In genomic region chr20:37347891-37348642, GRCh38 we compare ENCODE assay signal across 7 cellular contexts. TPM values are rescaled to one million over a fixed set of nuclear protein-coding genes. Genes with fewer than 3 reads are reported as not detected.
A peak's percentile ranks its signal among the peaks of the same experiment; 100 is the strongest.
DNase-seq lines count a peak whose midpoint lies in the region; ATAC-seq and TF ChIP-seq lines count a peak whose summit lies in the region.

No MANE protein-coding gene starts in this region.

- POLR2A ChIA-PET in A673 (lab: Charles Lee; ENCODE audit: low non-redundant PET): no interaction called here

- peaks cover 14% of the 10 kb centered on the region for H3K4me1 ChIP-seq in endodermal cell (ENCODE audit: control insufficient read depth, insufficient read depth, low read length)
- no peaks in the 10 kb centered on the region for H3K4me1 ChIP-seq in A673 (ENCODE audit: insufficient read depth, low read length, poor library complexity, severe bottlenecking)

- peaks cover 11 to 17% (median 14%) of the 10 kb centered on the region in 3 donors for H3K4me1 Mint-ChIP-seq in IgD-negative memory B cell
- peaks cover 46% of the 10 kb centered on the region for H3K4me1 Mint-ChIP-seq in endodermal cell

- no peaks in the 10 kb centered on the region for H3K9me3 ChIP-seq in endodermal cell (ENCODE audit: control insufficient read depth, low read length)
- no peaks in the 10 kb centered on the region for H3K9me3 ChIP-seq in A673 (ENCODE audit: low read depth, low read length, poor library complexity, severe bottlenecking)

- TF ChIP-seq CTCF in GM06990 (IDR thresholded peaks at IDR 0.05; ENCODE audit: insufficient read depth, low read length, poor library complexity, severe bottlenecking) (no peak), endodermal cell (conservative IDR thresholded peaks at IDR 0.05) (no peak), A673 (conservative IDR thresholded peaks at IDR 0.05; ENCODE audit: low read depth, low read length) (no peak)

- H3K4me3 Mint-ChIP-seq in IgD-negative memory B cell (peak overlapping the region; percentile 27 to 64 (median 40)), endodermal cell (peak overlapping the region; percentile 64)

- H3K36me3 Mint-ChIP-seq in IgD-negative memory B cell: no peaks in the 10 kb centered on the region
- peaks cover 50% of the 10 kb centered on the region for H3K36me3 Mint-ChIP-seq in endodermal cell (ENCODE audit: low read depth)

- intact Hi-C loops in A673 (cut with micrococcal nuclease; ENCODE audit: unreplicated experiment): no loop called here

- no peaks in the 10 kb centered on the region for H3K9me3 Mint-ChIP-seq in IgD-negative memory B cell
- H3K9me3 Mint-ChIP-seq in endodermal cell: no peaks in the 10 kb centered on the region

- H3K36me3 ChIP-seq in GM06990 (ENCODE audit: control insufficient read depth, insufficient read depth, low read length): peaks cover 25% of the 10 kb centered on the region
- peaks cover 59% of the 10 kb centered on the region for H3K36me3 ChIP-seq in endodermal cell (ENCODE audit: control insufficient read depth, insufficient read depth, low read length)
- no peaks in the 10 kb centered on the region for H3K36me3 ChIP-seq in A673 (ENCODE audit: insufficient read depth, low read length, poor library complexity, severe bottlenecking)

- no peak overlapping the region for H3K27ac ChIP-seq in endodermal cell (ENCODE audit: low read depth, low read length)
- peak overlapping the region in 12 of 21 experiments; percentile 2 to 92 (median 33) for H3K27ac ChIP-seq in skin epidermis
- H3K27ac ChIP-seq in A673 (ENCODE audit: low read depth, low read length, poor library complexity, severe bottlenecking): no peak overlapping the region

- H3K27me3 Mint-ChIP-seq in IgD-negative memory B cell: no peaks in the 10 kb centered on the region
- no peaks in the 10 kb centered on the region for H3K27me3 Mint-ChIP-seq in endodermal cell (ENCODE audit: insufficient read depth)

- BruUV-seq in A673 (replicated peaks; lab: Mats Ljungman, UMichigan): no TSS peak

- H3K4me3 ChIP-seq in GM06990 (replicated peaks; ENCODE audit: low read depth, low read length): peak overlapping the region; percentile 81
- peak overlapping the region; percentile 81 for H3K4me3 ChIP-seq in endodermal cell (ENCODE audit: low read length)
- no peak overlapping the region for H3K4me3 ChIP-seq in skin epidermis
- no peak overlapping the region for H3K4me3 ChIP-seq in A673 (ENCODE audit: low read depth, low read length, poor library complexity, severe bottlenecking)

- CTCF ChIA-PET in A673 (lab: Charles Lee): no interaction called here

- 90 to 94% methylated on average over 7 to 11 of the region's 11 CpGs for WGBS in endodermal cell (ENCODE audit: insufficient coverage in 1 of 2, insufficient read length in 1 of 2), 2 experiments

- peak overlapping the region in 1 of 3 donors; percentile 20 for H3K27ac Mint-ChIP-seq in IgD-negative memory B cell
- H3K27ac Mint-ChIP-seq in endodermal cell: peak overlapping the region; percentile 24

- peak overlapping the region; percentile 0 for H3K9ac ChIP-seq in endodermal cell (ENCODE audit: extremely low read depth, low read length, poor library complexity, severe bottlenecking)

- ATAC-seq in GM21717 (IDR thresholded peaks at IDR 0.05; ENCODE audit: unreplicated experiment): no peak

- H3K27me3 ChIP-seq in GM06990 (replicated peaks; ENCODE audit: control insufficient read depth, insufficient read depth, low read length) (no peaks in the 10 kb centered on the region), endodermal cell (ENCODE audit: control insufficient read depth, insufficient read depth, low read length, poor library complexity, severe bottlenecking) (no peaks in the 10 kb centered on the region), A673 (replicated peaks; ENCODE audit: insufficient read depth, low read depth, low read length, poor library complexity) (no peaks in the 10 kb centered on the region)

- DNase-seq in GM06990 (ENCODE audit: extremely low read depth, insufficient read length) (no peak), endodermal cell (no peak), NCI-H2227 (lab: John Stamatoyannopoulos, UW; ENCODE audit: unreplicated experiment) (no peak), A673 (ENCODE audit: low spot score) (no peak)

RNA-seq across cellular contexts. Expression of gene SRC, which starts 2.1 kb away (rescaled TPM):
- polyA plus RNA-seq in IgD-negative memory B cell: 2.3 TPM
- total RNA-seq in endodermal cell (100 to 1,000 TPM in 1 of 2 donors, 10 to 100 TPM in 1; 75.6 to 109 TPM), A673 (2021) (23.3 and 29.6 TPM in 2 replicates)
- polyA plus RNA-seq in endodermal cell (2013, experiment 1 of 2): 48.4 TPM
- 41.1 TPM for polyA plus RNA-seq in endodermal cell (2013, experiment 2 of 2)

RNA-seq across cellular contexts. Expression of gene MANBAL, which starts 58.6 kb away (rescaled TPM):
- 27.7 TPM for polyA plus RNA-seq in IgD-negative memory B cell
- 10 to 100 TPM; 44.4 to 49.9 TPM for total RNA-seq in endodermal cell
- 60.3 TPM for polyA plus RNA-seq in endodermal cell (2013, experiment 1 of 2)
- polyA plus RNA-seq in endodermal cell (2013, experiment 2 of 2): 61.4 TPM
- 46.4 and 48.4 TPM in 2 replicates for total RNA-seq in A673 (2021)

Comparison
In these comparisons a context has a peak if more than half of its experiments do, and no peak if none do; other contexts are left out.
1. H3K4me3 ChIP-seq: peak in GM06990 (single experiment) and endodermal cell (single experiment); none in skin epidermis (0 of 7) and A673 (single experiment).
2. H3K27ac ChIP-seq: peak in skin epidermis (12 of 21); none in endodermal cell (single experiment) and A673 (single experiment).